8 cellular contexts compared by ENCODE assay signal in genomic region chr18:51151568-51152511, GRCh38. TPM values are rescaled to one million over a fixed set of nuclear protein-coding genes. Genes with fewer than 3 reads are reported as not detected.
A peak's percentile ranks its signal among the peaks of the same experiment; 100 is the strongest.
DNase-seq lines count a peak whose midpoint lies in the region; ATAC-seq, FAIRE-seq and TF ChIP-seq lines count a peak whose summit lies in the region.

No MANE protein-coding gene starts in this region.

- H3K4me3 Mint-ChIP-seq in activated naive CD8-positive, alpha-beta T cell treated with anti-CD3 and anti-CD28 coated beads, Interleukin-2, amount 50 U/mL, for 24 hours = peak overlapping the region; percentile 68

- peak; percentile 30 for ATAC-seq in GM21576 (IDR thresholded peaks at IDR 0.05; ENCODE audit: unreplicated experiment)
- ATAC-seq in activated naive CD8-positive, alpha-beta T cell treated with anti-CD3 and anti-CD28 coated beads, Interleukin-2, amount 50 U/mL, for 24 hours = peak; percentile 70
- ATAC-seq in left ventricle myocardium superior = no peak

- no peak for TF ChIP-seq CTCF in D721Med (IDR thresholded peaks at IDR 0.05; ENCODE audit: insufficient read depth, missing control alignments)

- H3K27me3 Mint-ChIP-seq in activated naive CD8-positive, alpha-beta T cell treated with anti-CD3 and anti-CD28 coated beads, Interleukin-2, amount 50 U/mL, for 24 hours = peaks cover 1% of the 10 kb centered on the region

- H3K27ac Mint-ChIP-seq in activated naive CD8-positive, alpha-beta T cell treated with anti-CD3 and anti-CD28 coated beads, Interleukin-2, amount 50 U/mL, for 24 hours = peak overlapping the region; percentile 98

- DNase-seq in T-helper 1 cell = peak; percentile 30 to 73 (median 52)
- peak; percentile 78 for DNase-seq in activated naive CD8-positive, alpha-beta T cell treated with anti-CD3 and anti-CD28 coated beads, Interleukin-2, amount 50 U/mL, for 24 hours
- peak; percentile 44 to 57 for DNase-seq in stimulated activated CD8-positive, alpha-beta memory T cell treated with anti-CD3 and anti-CD28 coated beads, Interleukin-2, amount 100 ng/mL, for 48 hours (ENCODE audit: low read depth in 2 of 2)
- DNase-seq in NCI-H1436 (lab: John Stamatoyannopoulos, UW) = no peak
- no peak for DNase-seq in NCI-H446 treated with DMSO at 0.1 percent for 48 hours (lab: John Stamatoyannopoulos, UW)
- DNase-seq in left ventricle myocardium superior = no peak
- DNase-seq in D721Med (ENCODE audit: insufficient read length, low spot score) = no peak

- H3K4me1 Mint-ChIP-seq in activated naive CD8-positive, alpha-beta T cell treated with anti-CD3 and anti-CD28 coated beads, Interleukin-2, amount 50 U/mL, for 24 hours = peaks cover 67% of the 10 kb centered on the region

- no peaks in the 10 kb centered on the region for H3K9me3 Mint-ChIP-seq in activated naive CD8-positive, alpha-beta T cell treated with anti-CD3 and anti-CD28 coated beads, Interleukin-2, amount 50 U/mL, for 24 hours

- no peaks in the 10 kb centered on the region for H3K36me3 Mint-ChIP-seq in activated naive CD8-positive, alpha-beta T cell treated with anti-CD3 and anti-CD28 coated beads, Interleukin-2, amount 50 U/mL, for 24 hours (ENCODE audit: low read depth)

- no peak for FAIRE-seq in D721Med (lab: Jason Lieb, UNC)

- intact Hi-C loops in left ventricle myocardium superior (cut with micrococcal nuclease) = no loop called here

RNA-seq across cellular contexts. Expression of gene MEX3C, which starts 45.6 kb away (rescaled TPM):
- total RNA-seq in left ventricle myocardium superior = 23.1 TPM

Comparison
In these comparisons a context has a peak if more than half of its experiments do, and no peak if none do; other contexts are left out.
1. DNase-seq: peak in T-helper 1 cell (5 of 5), activated naive CD8-positive, alpha-beta T cell treated with anti-CD3 and anti-CD28 coated beads, Interleukin-2, amount 50 U/mL, for 24 hours (single experiment) and stimulated activated CD8-positive, alpha-beta memory T cell treated with anti-CD3 and anti-CD28 coated beads, Interleukin-2, amount 100 ng/mL, for 48 hours (2 of 2); none in NCI-H1436 (single experiment), NCI-H446 treated with DMSO at 0.1 percent for 48 hours (single experiment), left ventricle myocardium superior (single experiment) and D721Med (single experiment).